In genomic region chr2:1674766-1675397, GRCh38 we compare ENCODE assay signal across 24 cellular contexts.
DNase-seq lines count a peak whose midpoint lies in the region; ATAC-seq and TF ChIP-seq lines count a peak whose summit lies in the region.
"Had no signal": no experiment of that assay in that cellular context is flagged by ENCODE, and none has a peak within 500 bp of the region (broad histone marks: within the 10 kb centered on the region; RNA-seq: fewer than 3 reads in every experiment).

No MANE protein-coding gene starts in this region.

- no peak overlapping the region for H3K9ac ChIP-seq in endodermal cell (ENCODE audit: extremely low read depth, low read length, poor library complexity, severe bottlenecking)

- no peak for TF ChIP-seq POLR2A in heart left ventricle (IDR thresholded peaks at IDR 0.05)

- 83 to 95% (median 91%) methylated on average over 17 to 18 of the region's 18 CpGs for WGBS in heart left ventricle, 4 donors
- WGBS in endodermal cell (ENCODE audit: insufficient coverage in 1 of 2, insufficient read length in 1 of 2), 2 experiments: 94 to 96% methylated on average over 12 to 18 of the region's 18 CpGs

- no peak overlapping the region for H3K27ac Mint-ChIP-seq in endodermal cell
- H3K27ac Mint-ChIP-seq: activated CD8-positive, alpha-beta T cell treated with anti-CD3 and anti-CD28 coated beads for 36 hours; activated naive CD4-positive, alpha-beta T cell treated with anti-CD3 and anti-CD28 coated beads for 36 hours; CD14-positive monocyte; T-helper 2 cell treated with Interferon-gamma antibody and Interleukin-4, amounts not matched to agents 5 μg/mL and 100 μg/mL, for 36 hours had no signal

- peaks cover 14% of the 10 kb centered on the region for H3K4me1 Mint-ChIP-seq in endodermal cell
- H3K4me1 Mint-ChIP-seq: brain, CD14-positive monocyte had no signal

- H3K9me3 Mint-ChIP-seq in endodermal cell: no peaks in the 10 kb centered on the region
- H3K9me3 Mint-ChIP-seq: activated CD8-positive, alpha-beta T cell treated with anti-CD3 and anti-CD28 coated beads for 36 hours; activated naive CD4-positive, alpha-beta T cell treated with anti-CD3 and anti-CD28 coated beads for 36 hours; activated T-cell treated with anti-CD3 and anti-CD28 coated beads, Interleukin-2, amount 50 U/mL, for 4 hours; brain; T-helper 2 cell treated with Interferon-gamma antibody and Interleukin-4, amounts not matched to agents 5 μg/mL and 100 μg/mL, for 36 hours had no signal

- TF ChIP-seq CTCF in right atrium auricular region (IDR thresholded peaks at IDR 0.05) (no peak), heart left ventricle (IDR thresholded peaks at IDR 0.05) (no peak), endodermal cell (conservative IDR thresholded peaks at IDR 0.05) (no peak)

- H3K4me3 ChIP-seq in right atrium auricular region (no peak overlapping the region), heart left ventricle (no peak overlapping the region), endodermal cell (ENCODE audit: low read length) (no peak overlapping the region)
- H3K4me3 ChIP-seq: mucosa of descending colon, SJSA1 had no signal

- H3K27me3 Mint-ChIP-seq in endodermal cell (ENCODE audit: insufficient read depth): no peaks in the 10 kb centered on the region
- H3K27me3 Mint-ChIP-seq: activated CD8-positive, alpha-beta T cell treated with anti-CD3 and anti-CD28 coated beads for 36 hours; brain had no signal

- intact Hi-C loops in heart left ventricle (cut with DNase I): loop anchor here in 1 of 10 donors (5.0 kb wide), 1 partner anchor 67 kb away; the partner anchor contains the start of gene PXDN
- intact Hi-C loops in posterior cingulate gyrus (cut with DNase I): no loop called here

- H3K27me3 ChIP-seq in right atrium auricular region (no peaks in the 10 kb centered on the region), heart left ventricle (no peaks in the 10 kb centered on the region), endodermal cell (ENCODE audit: control insufficient read depth, insufficient read depth, low read length, poor library complexity, severe bottlenecking) (no peaks in the 10 kb centered on the region)
- H3K27me3 ChIP-seq: neutrophil, SJSA1 had no signal

- DNase-seq in right atrium auricular region (ENCODE audit: low spot score) (peak; percentile 38), heart left ventricle (no peak), endodermal cell (peak; percentile 35), posterior cingulate gyrus (peak in 8 of 10 donors; percentile 28 to 92 (median 60)), HCEC 1CT (no peak), DMS 273 (lab: John Stamatoyannopoulos, UW; ENCODE audit: unreplicated experiment) (no peak)
- DNase-seq in stimulated activated CD4-positive, alpha-beta T cell treated with anti-CD3 and anti-CD28 coated beads, Interleukin-15, amount 100 ng/mL, for 24 hours: no peak
- DNase-seq in activated CD4-positive, alpha-beta T cell treated with anti-CD3 and anti-CD28 coated beads for 48 hours: no peak
- DNase-seq: activated CD4-positive, CD25-positive, alpha-beta regulatory T cell; activated CD8-positive, alpha-beta T cell treated with anti-CD3 and anti-CD28 coated beads for 36 hours; activated naive CD4-positive, alpha-beta T cell treated with anti-CD3 and anti-CD28 coated beads for 36 hours; activated T-cell treated with anti-CD3 and anti-CD28 coated beads, Interleukin-2, amount 50 U/mL, for 4 hours; DMS 273 treated with DMSO at 0.1 percent for 48 hours; erythroblast; GDM1; mucosa of descending colon; NCI-H1436; right cardiac atrium; stimulated activated naive CD4-positive, alpha-beta T cell treated with Interleukin-2 at 50 U/mL for 16 hours had no signal

- H3K36me3 Mint-ChIP-seq in endodermal cell (ENCODE audit: low read depth): peaks cover 75% of the 10 kb centered on the region
- H3K36me3 Mint-ChIP-seq: CD14-positive monocyte had no signal

- no peak for ATAC-seq in heart left ventricle
- ATAC-seq: activated CD8-positive, alpha-beta T cell treated with anti-CD3 and anti-CD28 coated beads for 36 hours; activated T-cell treated with anti-CD3 and anti-CD28 coated beads, Interleukin-2, amount 50 U/mL, for 4 hours had no signal

- H3K27ac ChIP-seq in right atrium auricular region (no peak overlapping the region), heart left ventricle (peak overlapping the region in 1 of 12 donors; percentile 87), endodermal cell (ENCODE audit: low read depth, low read length) (no peak overlapping the region)
- H3K27ac ChIP-seq: neutrophil, SJSA1 had no signal

- H3K4me1 ChIP-seq in right atrium auricular region: no peaks in the 10 kb centered on the region
- H3K4me1 ChIP-seq in heart left ventricle: peaks cover 0 to 6% (median 0%) of the 10 kb centered on the region in 12 donors
- peaks cover 13% of the 10 kb centered on the region for H3K4me1 ChIP-seq in endodermal cell (ENCODE audit: control insufficient read depth, insufficient read depth, low read length)

- no peak overlapping the region for H3K4me3 Mint-ChIP-seq in endodermal cell
- H3K4me3 Mint-ChIP-seq: activated CD8-positive, alpha-beta T cell treated with anti-CD3 and anti-CD28 coated beads for 36 hours; activated naive CD4-positive, alpha-beta T cell treated with anti-CD3 and anti-CD28 coated beads for 36 hours; activated T-cell treated with anti-CD3 and anti-CD28 coated beads, Interleukin-2, amount 50 U/mL, for 4 hours; brain; CD14-positive monocyte; T-helper 2 cell treated with Interferon-gamma antibody and Interleukin-4, amounts not matched to agents 5 μg/mL and 100 μg/mL, for 36 hours had no signal

- H3K9me3 ChIP-seq in right atrium auricular region (no peaks in the 10 kb centered on the region), heart left ventricle (no peaks in the 10 kb centered on the region), endodermal cell (ENCODE audit: control insufficient read depth, low read length) (no peaks in the 10 kb centered on the region)
- H3K9me3 ChIP-seq: mucosa of descending colon, neutrophil, SJSA1 had no signal

- H3K36me3 ChIP-seq in right atrium auricular region: peaks cover 51% of the 10 kb centered on the region
- H3K36me3 ChIP-seq in heart left ventricle: peaks cover 0 to 98% (median 54%) of the 10 kb centered on the region in 9 donors
- H3K36me3 ChIP-seq in endodermal cell (ENCODE audit: control insufficient read depth, insufficient read depth, low read length): peaks cover 83% of the 10 kb centered on the region
- H3K36me3 ChIP-seq: neutrophil had no signal

Comparison
In these comparisons a context has a peak if more than half of its experiments do, and no peak if none do; other contexts are left out.
1. DNase-seq: peak in right atrium auricular region (single experiment), endodermal cell (single experiment) and posterior cingulate gyrus (8 of 10); none in heart left ventricle (0 of 5), stimulated activated CD4-positive, alpha-beta T cell treated with anti-CD3 and anti-CD28 coated beads, Interleukin-15, amount 100 ng/mL, for 24 hours (single experiment), HCEC 1CT (single experiment), DMS 273 (single experiment) and activated CD4-positive, alpha-beta T cell treated with anti-CD3 and anti-CD28 coated beads for 48 hours (single experiment).